In the genomic region with DNA sequence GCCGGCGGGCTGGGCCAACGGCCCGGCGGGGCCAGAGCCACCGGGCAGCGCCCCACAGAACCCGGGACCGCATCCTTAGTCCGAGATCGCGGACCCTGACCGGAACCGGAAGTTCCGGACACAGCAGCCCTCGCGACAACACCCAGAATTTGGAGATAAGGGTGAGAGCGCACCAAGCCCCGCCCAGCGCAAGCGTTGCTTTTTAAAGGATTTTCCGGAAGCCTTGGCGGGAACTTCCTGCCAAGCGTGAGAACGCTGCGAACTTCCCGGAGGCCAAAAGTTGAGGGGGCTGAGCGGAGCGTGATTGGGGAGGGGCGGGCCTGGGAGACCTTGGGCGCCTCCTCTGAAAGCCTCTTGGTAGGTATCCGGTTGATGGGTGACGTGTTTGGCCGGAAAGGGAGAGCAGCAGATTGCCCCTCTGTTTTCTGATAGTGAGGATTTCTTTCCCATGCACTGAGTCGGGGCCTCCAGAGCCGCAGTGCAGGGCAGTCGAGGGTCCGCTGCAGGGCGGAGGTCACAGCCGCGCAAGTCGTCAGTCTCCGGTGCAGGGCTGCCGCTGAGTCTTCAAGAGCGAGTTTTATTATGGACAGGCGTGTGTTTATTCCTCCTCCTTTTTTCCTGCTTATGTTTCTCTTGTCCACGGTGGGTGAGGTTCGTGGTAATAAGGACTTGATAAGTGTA, we compare ENCODE assay signal across 1 cellular context.
TF ChIP-seq lines count a peak whose summit lies in the region.

A gene with protein sequence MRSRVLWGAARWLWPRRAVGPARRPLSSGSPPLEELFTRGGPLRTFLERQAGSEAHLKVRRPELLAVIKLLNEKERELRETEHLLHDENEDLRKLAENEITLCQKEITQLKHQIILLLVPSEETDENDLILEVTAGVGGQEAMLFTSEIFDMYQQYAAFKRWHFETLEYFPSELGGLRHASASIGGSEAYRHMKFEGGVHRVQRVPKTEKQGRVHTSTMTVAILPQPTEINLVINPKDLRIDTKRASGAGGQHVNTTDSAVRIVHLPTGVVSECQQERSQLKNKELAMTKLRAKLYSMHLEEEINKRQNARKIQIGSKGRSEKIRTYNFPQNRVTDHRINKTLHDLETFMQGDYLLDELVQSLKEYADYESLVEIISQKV (minus strand): TSS at position 97 of the 681 bp plus-strand sequence. CDS start 24 bp downstream, at position 73.

TF ChIP-seq in K562, 482 proteins besides CTCF, POLR2A, EP300 and RAD21 (continued from another document and continues in another):
- TF ChIP-seq SIN3A (IDR thresholded peaks at IDR 0.05; ENCODE audit: borderline replicate concordance in 2 of 2, control insufficient read depth in 1 of 2, low read depth in 2 of 2, low read length in 2 of 2) (peak in 1 of 2 experiments; percentile 27; a peak in 1 of 4 replicates), EGR1 (conservative IDR thresholded peaks at IDR 0.05) (peak; percentile 49; the same call in 1 of the 2 replicates), PTTG1 (tag; IDR thresholded peaks at IDR 0.05; ENCODE audit: low read depth) (no peak), DPF2 (IDR thresholded peaks at IDR 0.05) (peak; percentile 70; the same call in 1 of the 2 replicates), E2F8 (IDR thresholded peaks at IDR 0.05; ENCODE audit: low read depth, partially characterized antibody) (peak; percentile 93), ELF1 (tag; IDR thresholded peaks at IDR 0.05) (peak; percentile 95), SNRNP70 (optimal IDR thresholded peaks at IDR 0.05; ENCODE audit: low read depth, low read length) (no peak), ZNF584 (CRISPR knock-in tag; IDR thresholded peaks at IDR 0.05; ENCODE audit: low read depth) (no peak), NR2C2 (CRISPR knock-in tag; IDR thresholded peaks at IDR 0.05) (no peak), NR2C2 (tag; IDR thresholded peaks at IDR 0.05) (peak; percentile 85), SAP30 (IDR thresholded peaks at IDR 0.05; ENCODE audit: borderline replicate concordance, insufficient read depth, low read depth, low read length, poor library complexity, severe bottlenecking) (peak; percentile 78), KLF1 (tag; IDR thresholded peaks at IDR 0.05) (no peak), POLR2H (tag; IDR thresholded peaks at IDR 0.05; ENCODE audit: low read depth) (peak; percentile 81), DACH1 (IDR thresholded peaks at IDR 0.05; ENCODE audit: partially characterized antibody) (no peak), FOXK1 (CRISPR knock-in tag; IDR thresholded peaks at IDR 0.05; ENCODE audit: borderline replicate concordance) (no peak), FOXP1 (CRISPR knock-in tag; IDR thresholded peaks at IDR 0.05) (no peak; the same call in 1 of the 2 replicates), BRD9 (IDR thresholded peaks at IDR 0.05; ENCODE audit: low read depth, partially characterized antibody) (no peak), ZNF253 (CRISPR knock-in tag; conservative IDR thresholded peaks at IDR 0.05) (no peak), ZNF644 (tag; IDR thresholded peaks at IDR 0.05; ENCODE audit: low read depth) (0 out of 2 replicates have a peak, but pooled peaks have one; percentile 25), BDP1 (IDR thresholded peaks at IDR 0.05; ENCODE audit: insufficient read depth, insufficient read length) (no peak), NCOA4 (IDR thresholded peaks at IDR 0.05; ENCODE audit: partially characterized antibody) (no peak), NRF1 (conservative IDR thresholded peaks at IDR 0.05 in 1 of 2, IDR thresholded peaks at IDR 0.05 in 1 of 2) (peak; percentile 88 to 89), SRSF9 (IDR thresholded peaks at IDR 0.05; ENCODE audit: borderline replicate concordance, low read depth, low read length) (no peak), USF2 (CRISPR knock-in tag; IDR thresholded peaks at IDR 0.05) (no peak), GTF2F1 (IDR thresholded peaks at IDR 0.05; ENCODE audit: low read depth, low read length) (0 out of 2 replicates have a peak, but pooled peaks have one; percentile 37), ZNF408 (CRISPR knock-in tag; IDR thresholded peaks at IDR 0.05; ENCODE audit: low read depth) (no peak), PKNOX1 (IDR thresholded peaks at IDR 0.05) (peak; percentile 33; the same call in 1 of the 2 replicates), HNRNPLL (IDR thresholded peaks at IDR 0.05; ENCODE audit: low read depth, low read length, poor library complexity, severe bottlenecking) (peak; percentile 96), CTBP1 (IDR thresholded peaks at IDR 0.05; ENCODE audit: borderline replicate concordance) (peak; percentile 25; the same call in 1 of the 2 replicates), SP1 (CRISPR knock-in tag; IDR thresholded peaks at IDR 0.05) (peak; percentile 77), MAFK (IDR thresholded peaks at IDR 0.05; ENCODE audit: low read length) (no peak), E2F6 (IDR thresholded peaks at IDR 0.05; ENCODE audit: borderline replicate concordance in 1 of 2, extremely low read depth in 1 of 2, insufficient read depth in 1 of 2, insufficient read length in 1 of 2, low read depth in 1 of 2, low read length in 1 of 2, poor library complexity in 1 of 2, severe bottlenecking in 1 of 2) (peak; percentile 61 to 84), FOXO4 (CRISPR knock-in tag; IDR thresholded peaks at IDR 0.05) (no peak), TAF7 (tag; IDR thresholded peaks at IDR 0.05) (0 out of 2 replicates have a peak, but pooled peaks have one; percentile 31), TAF9B (IDR thresholded peaks at IDR 0.05; ENCODE audit: partially characterized antibody) (peak; percentile 66), ZNF436 (CRISPR knock-in tag; IDR thresholded peaks at IDR 0.05) (no peak), ERF (CRISPR knock-in tag; IDR thresholded peaks at IDR 0.05) (peak; percentile 30; the same call in 1 of the 2 replicates), TOE1 (IDR thresholded peaks at IDR 0.05; ENCODE audit: borderline replicate concordance) (0 out of 2 replicates have a peak, but pooled peaks have one; percentile 21), TOE1 (CRISPR knock-in tag; IDR thresholded peaks at IDR 0.05; ENCODE audit: borderline replicate concordance, low read depth) (no peak)
- TF ChIP-seq, protein P1, sequence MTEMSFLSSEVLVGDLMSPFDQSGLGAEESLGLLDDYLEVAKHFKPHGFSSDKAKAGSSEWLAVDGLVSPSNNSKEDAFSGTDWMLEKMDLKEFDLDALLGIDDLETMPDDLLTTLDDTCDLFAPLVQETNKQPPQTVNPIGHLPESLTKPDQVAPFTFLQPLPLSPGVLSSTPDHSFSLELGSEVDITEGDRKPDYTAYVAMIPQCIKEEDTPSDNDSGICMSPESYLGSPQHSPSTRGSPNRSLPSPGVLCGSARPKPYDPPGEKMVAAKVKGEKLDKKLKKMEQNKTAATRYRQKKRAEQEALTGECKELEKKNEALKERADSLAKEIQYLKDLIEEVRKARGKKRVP (CRISPR knock-in tag; IDR thresholded peaks at IDR 0.05), result no peak
- TF ChIP-seq, protein P2, sequence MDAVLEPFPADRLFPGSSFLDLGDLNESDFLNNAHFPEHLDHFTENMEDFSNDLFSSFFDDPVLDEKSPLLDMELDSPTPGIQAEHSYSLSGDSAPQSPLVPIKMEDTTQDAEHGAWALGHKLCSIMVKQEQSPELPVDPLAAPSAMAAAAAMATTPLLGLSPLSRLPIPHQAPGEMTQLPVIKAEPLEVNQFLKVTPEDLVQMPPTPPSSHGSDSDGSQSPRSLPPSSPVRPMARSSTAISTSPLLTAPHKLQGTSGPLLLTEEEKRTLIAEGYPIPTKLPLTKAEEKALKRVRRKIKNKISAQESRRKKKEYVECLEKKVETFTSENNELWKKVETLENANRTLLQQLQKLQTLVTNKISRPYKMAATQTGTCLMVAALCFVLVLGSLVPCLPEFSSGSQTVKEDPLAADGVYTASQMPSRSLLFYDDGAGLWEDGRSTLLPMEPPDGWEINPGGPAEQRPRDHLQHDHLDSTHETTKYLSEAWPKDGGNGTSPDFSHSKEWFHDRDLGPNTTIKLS (IDR thresholded peaks at IDR 0.05; ENCODE audit: borderline replicate concordance, low read depth), result peak; percentile 75
- TF ChIP-seq, protein P3, sequence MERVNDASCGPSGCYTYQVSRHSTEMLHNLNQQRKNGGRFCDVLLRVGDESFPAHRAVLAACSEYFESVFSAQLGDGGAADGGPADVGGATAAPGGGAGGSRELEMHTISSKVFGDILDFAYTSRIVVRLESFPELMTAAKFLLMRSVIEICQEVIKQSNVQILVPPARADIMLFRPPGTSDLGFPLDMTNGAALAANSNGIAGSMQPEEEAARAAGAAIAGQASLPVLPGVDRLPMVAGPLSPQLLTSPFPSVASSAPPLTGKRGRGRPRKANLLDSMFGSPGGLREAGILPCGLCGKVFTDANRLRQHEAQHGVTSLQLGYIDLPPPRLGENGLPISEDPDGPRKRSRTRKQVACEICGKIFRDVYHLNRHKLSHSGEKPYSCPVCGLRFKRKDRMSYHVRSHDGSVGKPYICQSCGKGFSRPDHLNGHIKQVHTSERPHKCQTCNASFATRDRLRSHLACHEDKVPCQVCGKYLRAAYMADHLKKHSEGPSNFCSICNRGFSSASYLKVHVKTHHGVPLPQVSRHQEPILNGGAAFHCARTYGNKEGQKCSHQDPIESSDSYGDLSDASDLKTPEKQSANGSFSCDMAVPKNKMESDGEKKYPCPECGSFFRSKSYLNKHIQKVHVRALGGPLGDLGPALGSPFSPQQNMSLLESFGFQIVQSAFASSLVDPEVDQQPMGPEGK (CRISPR knock-in tag; IDR thresholded peaks at IDR 0.05; ENCODE audit: borderline replicate concordance), result no peak
- TF ChIP-seq, protein P4, sequence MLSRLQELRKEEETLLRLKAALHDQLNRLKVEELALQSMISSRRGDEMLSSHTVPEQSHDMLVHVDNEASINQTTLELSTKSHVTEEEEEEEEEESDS (CRISPR knock-in tag; IDR thresholded peaks at IDR 0.05), result no peak
- TF ChIP-seq, protein P5, sequence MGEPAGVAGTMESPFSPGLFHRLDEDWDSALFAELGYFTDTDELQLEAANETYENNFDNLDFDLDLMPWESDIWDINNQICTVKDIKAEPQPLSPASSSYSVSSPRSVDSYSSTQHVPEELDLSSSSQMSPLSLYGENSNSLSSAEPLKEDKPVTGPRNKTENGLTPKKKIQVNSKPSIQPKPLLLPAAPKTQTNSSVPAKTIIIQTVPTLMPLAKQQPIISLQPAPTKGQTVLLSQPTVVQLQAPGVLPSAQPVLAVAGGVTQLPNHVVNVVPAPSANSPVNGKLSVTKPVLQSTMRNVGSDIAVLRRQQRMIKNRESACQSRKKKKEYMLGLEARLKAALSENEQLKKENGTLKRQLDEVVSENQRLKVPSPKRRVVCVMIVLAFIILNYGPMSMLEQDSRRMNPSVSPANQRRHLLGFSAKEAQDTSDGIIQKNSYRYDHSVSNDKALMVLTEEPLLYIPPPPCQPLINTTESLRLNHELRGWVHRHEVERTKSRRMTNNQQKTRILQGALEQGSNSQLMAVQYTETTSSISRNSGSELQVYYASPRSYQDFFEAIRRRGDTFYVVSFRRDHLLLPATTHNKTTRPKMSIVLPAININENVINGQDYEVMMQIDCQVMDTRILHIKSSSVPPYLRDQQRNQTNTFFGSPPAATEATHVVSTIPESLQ (CRISPR knock-in tag; IDR thresholded peaks at IDR 0.05), result 0 out of 2 replicates have a peak, but pooled peaks have one; percentile 22
- TF ChIP-seq, protein P6, sequence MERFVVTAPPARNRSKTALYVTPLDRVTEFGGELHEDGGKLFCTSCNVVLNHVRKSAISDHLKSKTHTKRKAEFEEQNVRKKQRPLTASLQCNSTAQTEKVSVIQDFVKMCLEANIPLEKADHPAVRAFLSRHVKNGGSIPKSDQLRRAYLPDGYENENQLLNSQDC (CRISPR knock-in tag; IDR thresholded peaks at IDR 0.05), result no peak
